ENCODE assay signal across 1 cellular context in the genomic region with DNA sequence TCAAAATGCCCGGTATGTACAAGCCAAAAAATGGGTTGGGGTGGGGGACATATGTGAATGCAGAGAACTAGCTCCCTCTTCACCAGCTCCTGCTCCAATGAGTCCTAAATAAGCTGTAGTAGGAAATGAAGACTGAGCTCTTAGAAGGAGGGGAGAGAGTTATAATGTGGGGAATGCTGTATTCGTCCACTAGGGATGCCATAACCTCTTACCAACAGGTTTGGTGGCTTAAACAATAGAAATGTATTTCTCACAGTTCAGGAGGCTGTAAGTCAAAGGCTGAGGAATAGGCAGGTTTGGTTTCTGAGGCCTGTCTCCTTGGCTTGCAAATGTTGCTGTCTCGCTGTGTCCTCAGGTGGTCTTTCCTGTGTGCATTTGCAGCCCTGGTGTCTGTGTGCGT.
TF ChIP-seq lines count a peak whose summit lies in the region.

No MANE protein-coding gene starts in this region.

TF ChIP-seq in GM12878, 131 proteins besides CTCF, POLR2A, EP300 and RAD21:
- TF ChIP-seq HDAC2 (IDR thresholded peaks at IDR 0.05) (no peak), SMAD5 (IDR thresholded peaks at IDR 0.05; ENCODE audit: low read depth) (no peak), ATF7 (IDR thresholded peaks at IDR 0.05; ENCODE audit: low read depth) (no peak), CEBPB (IDR thresholded peaks at IDR 0.05; ENCODE audit: borderline replicate concordance in 1 of 2, low read depth in 2 of 2, low read length in 2 of 2) (no peak), BRCA1 (IDR thresholded peaks at IDR 0.05; ENCODE audit: low read depth, low read length) (no peak), SMAD1 (IDR thresholded peaks at IDR 0.05; ENCODE audit: low read depth, partially characterized antibody) (no peak), ZNF207 (IDR thresholded peaks at IDR 0.05; ENCODE audit: borderline replicate concordance) (no peak), EED (IDR thresholded peaks at IDR 0.05; ENCODE audit: low read depth) (no peak), MAX (IDR thresholded peaks at IDR 0.05; ENCODE audit: low read depth, low read length) (no peak), ASH2L (IDR thresholded peaks at IDR 0.05; ENCODE audit: borderline replicate concordance, low read depth) (no peak)
- TF ChIP-seq, protein P1, sequence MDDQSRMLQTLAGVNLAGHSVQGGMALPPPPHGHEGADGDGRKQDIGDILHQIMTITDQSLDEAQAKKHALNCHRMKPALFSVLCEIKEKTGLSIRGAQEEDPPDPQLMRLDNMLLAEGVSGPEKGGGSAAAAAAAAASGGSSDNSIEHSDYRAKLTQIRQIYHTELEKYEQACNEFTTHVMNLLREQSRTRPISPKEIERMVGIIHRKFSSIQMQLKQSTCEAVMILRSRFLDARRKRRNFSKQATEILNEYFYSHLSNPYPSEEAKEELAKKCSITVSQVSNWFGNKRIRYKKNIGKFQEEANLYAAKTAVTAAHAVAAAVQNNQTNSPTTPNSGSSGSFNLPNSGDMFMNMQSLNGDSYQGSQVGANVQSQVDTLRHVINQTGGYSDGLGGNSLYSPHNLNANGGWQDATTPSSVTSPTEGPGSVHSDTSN (IDR thresholded peaks at IDR 0.05; ENCODE audit: insufficient replicate concordance, low read depth, low read length), result no peak
- TF ChIP-seq, protein P2, sequence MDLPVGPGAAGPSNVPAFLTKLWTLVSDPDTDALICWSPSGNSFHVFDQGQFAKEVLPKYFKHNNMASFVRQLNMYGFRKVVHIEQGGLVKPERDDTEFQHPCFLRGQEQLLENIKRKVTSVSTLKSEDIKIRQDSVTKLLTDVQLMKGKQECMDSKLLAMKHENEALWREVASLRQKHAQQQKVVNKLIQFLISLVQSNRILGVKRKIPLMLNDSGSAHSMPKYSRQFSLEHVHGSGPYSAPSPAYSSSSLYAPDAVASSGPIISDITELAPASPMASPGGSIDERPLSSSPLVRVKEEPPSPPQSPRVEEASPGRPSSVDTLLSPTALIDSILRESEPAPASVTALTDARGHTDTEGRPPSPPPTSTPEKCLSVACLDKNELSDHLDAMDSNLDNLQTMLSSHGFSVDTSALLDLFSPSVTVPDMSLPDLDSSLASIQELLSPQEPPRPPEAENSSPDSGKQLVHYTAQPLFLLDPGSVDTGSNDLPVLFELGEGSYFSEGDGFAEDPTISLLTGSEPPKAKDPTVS (IDR thresholded peaks at IDR 0.05; ENCODE audit: low read depth, low read length), result no peak
